Comparison of ENCODE assay signal across 8 cellular contexts in genomic region chr15:28086175-28086703, GRCh38. TPM values are rescaled to one million over a fixed set of nuclear protein-coding genes. Genes with fewer than 3 reads are reported as not detected.
DNase-seq lines count a peak whose midpoint lies in the region; TF ChIP-seq lines count a peak whose summit lies in the region.

No MANE protein-coding gene starts in this region.

- peaks cover 0 to 10% (median 0%) of the 10 kb centered on the region in 45 donors for H3K27me3 ChIP-seq in dorsolateral prefrontal cortex

- no peak overlapping the region for H3K4me3 ChIP-seq in GM12864 (ENCODE audit: low read depth, low read length)
- no peak overlapping the region for H3K4me3 ChIP-seq in dorsolateral prefrontal cortex

- intact Hi-C loops in dorsolateral prefrontal cortex (cut with DNase I), result no loop called here

- peak; percentile 19 for DNase-seq in GM12864 (ENCODE audit: low read depth)
- DNase-seq in HCEC 1CT, result peak; percentile 34
- DNase-seq in Kasumi-1 (lab: John Stamatoyannopoulos, UW), result peak; percentile 43
- DNase-seq in dorsolateral prefrontal cortex, result peak in 1 of 10 donors; percentile 39
- DNase-seq in mucosa of gallbladder (ENCODE audit: low spot score), result peak; percentile 53
- DNase-seq in NCI-H1105 treated with DMSO at 0.1 percent for 48 hours (lab: John Stamatoyannopoulos, UW), result no peak

- H3K27ac ChIP-seq in 22Rv1 (no peak overlapping the region), VCaP (no peak overlapping the region), dorsolateral prefrontal cortex (peak overlapping the region in 15 of 59 donors; percentile 2 to 51 (median 21))

- TF ChIP-seq CTCF in 22Rv1 (IDR thresholded peaks at IDR 0.05) (peak; percentile 85), GM12864 (IDR thresholded peaks at IDR 0.05; ENCODE audit: low read depth, low read length, missing control alignments) (peak; percentile 87), VCaP (conservative IDR thresholded peaks at IDR 0.05) (peak; percentile 86), dorsolateral prefrontal cortex (IDR thresholded peaks at IDR 0.05 in 54 of 56, conservative IDR thresholded peaks at IDR 0.05 in 2 of 56; ENCODE audit: low read depth in 1 of 56, partially characterized antibody in 56 of 56) (peak in 51 of 56 donors; percentile 17 to 64 (median 49))

RNA-seq across cellular contexts. Expression of gene OCA2, which starts 12.9 kb away (rescaled TPM):
- total RNA-seq in dorsolateral prefrontal cortex (10 to 100 TPM in 1 of 120 experiments, 1 to 10 TPM in 119; 2.0 to 12.0 (median 6.1) TPM), mucosa of gallbladder (not detected)
